8 cellular contexts compared by ENCODE assay signal in the genomic region with DNA sequence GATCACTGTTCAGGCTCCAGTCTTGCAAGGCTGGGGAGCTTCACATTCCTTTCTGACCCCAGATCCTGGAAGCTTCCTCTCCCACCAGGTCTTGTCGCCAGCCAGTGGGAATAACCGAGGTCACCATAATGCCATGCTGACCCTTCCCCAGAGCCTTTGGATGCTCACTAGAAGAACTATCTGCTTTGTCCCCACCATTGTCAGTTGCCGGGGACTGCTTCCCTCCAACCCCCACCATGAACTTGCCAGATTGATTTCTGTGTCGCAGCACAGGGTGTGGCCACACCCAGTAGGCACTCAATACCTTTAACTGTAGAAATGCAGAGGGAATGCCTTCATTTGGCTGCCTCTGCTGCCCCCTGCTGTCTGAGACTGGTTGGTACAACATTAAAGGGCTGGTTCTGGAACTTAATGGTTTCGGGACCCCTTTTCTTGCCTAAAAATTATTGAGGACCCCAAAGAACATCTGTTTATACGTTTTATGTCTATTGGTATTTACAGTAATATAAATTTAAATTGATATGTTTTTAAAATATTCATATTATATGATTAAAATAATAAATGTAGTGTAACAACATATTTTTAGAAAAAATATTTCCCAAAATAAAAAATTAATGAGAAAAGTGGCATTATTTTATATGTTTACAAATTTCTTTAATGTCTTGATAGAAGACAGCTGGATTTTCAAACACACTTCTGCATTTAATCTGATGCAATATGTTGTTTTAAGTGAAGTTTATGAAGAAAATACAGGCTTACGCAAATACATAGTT. TPM values are rescaled to one million over a fixed set of nuclear protein-coding genes. Genes with fewer than 3 reads are reported as not detected.
DNase-seq lines count a peak whose midpoint lies in the region; ATAC-seq, FAIRE-seq and TF ChIP-seq lines count a peak whose summit lies in the region.

No MANE protein-coding gene starts in this region.

- POLR2A ChIA-PET in WTC11 (lab: Charles Lee) = interaction anchor here (0.7 to 1.6 kb wide), 3 partner anchors 51 to 263 kb away, joined by 3 to 4 read pairs (median 3); no protein-coding TSS in a partner anchor

- CTCF ChIA-PET in WTC11 (lab: Charles Lee) = interaction anchor here (0.6 to 6.2 kb wide), 34 partner anchors 8 to 295 kb away, joined by 3 to 69 read pairs (median 6); a partner anchor contains a TSS

- no peak overlapping the region for H3K4me3 ChIP-seq in cardiac fibroblast (replicated peaks in 1 of 2; ENCODE audit: low read depth in 2 of 2, low read length in 2 of 2)
- no peak overlapping the region for H3K4me3 ChIP-seq in kidney epithelial cell (ENCODE audit: low read depth, low read length)

- no peaks in the 10 kb centered on the region for H3K36me3 Mint-ChIP-seq in WTC11

- peaks cover 18% of the 10 kb centered on the region for H3K4me1 Mint-ChIP-seq in WTC11

- no peaks in the 10 kb centered on the region for H3K36me3 ChIP-seq in kidney epithelial cell (ENCODE audit: control insufficient read depth, insufficient read depth, low read length)

- no peaks in the 10 kb centered on the region for H3K27me3 ChIP-seq in kidney epithelial cell (ENCODE audit: control insufficient read depth, insufficient read depth, low read length)

- TF ChIP-seq CTCF in AG09319 (IDR thresholded peaks at IDR 0.05; ENCODE audit: low read depth, low read length) (peak; percentile 82), WTC11 (IDR thresholded peaks at IDR 0.05) (peak; percentile 72), cardiac fibroblast (IDR thresholded peaks at IDR 0.05; ENCODE audit: low read depth, low read length) (peak; percentile 78), kidney epithelial cell (IDR thresholded peaks at IDR 0.05; ENCODE audit: insufficient read depth, low read length, poor library complexity, severe bottlenecking) (peak; percentile 80)

- FAIRE-seq in H54 (lab: Jason Lieb, UNC) = no peak

- peak overlapping the region; percentile 39; the same call in 1 of the 2 replicates for H3K27ac Mint-ChIP-seq in WTC11

- H3K9me3 Mint-ChIP-seq in WTC11 = no peaks in the 10 kb centered on the region

- peaks cover 2% of the 10 kb centered on the region; the same call in 1 of the 2 replicates for H3K27me3 Mint-ChIP-seq in WTC11 (ENCODE audit: low read depth)

- DNase-seq in AG09319 (ENCODE audit: extremely low read depth, low read depth) = no peak
- DNase-seq in H54 (ENCODE audit: insufficient read length, low spot score) = peak; percentile 76
- peak; percentile 74 for DNase-seq in NCI-H345 (lab: John Stamatoyannopoulos, UW)
- peak; percentile 88 for DNase-seq in WTC11 (ENCODE audit: low spot score)
- peak; percentile 61 to 72 for DNase-seq in cardiac fibroblast (ENCODE audit: low read depth in 2 of 2)
- DNase-seq in kidney epithelial cell (ENCODE audit: low read depth) = no peak
- DNase-seq in stimulated activated CD4-positive, alpha-beta T cell treated with anti-CD3 and anti-CD28 coated beads, Interleukin-4, amount 100 ng/mL, for 24 hours = peak; percentile 87

- H3K4me3 Mint-ChIP-seq in WTC11 = peak overlapping the region; percentile 44

- TF ChIP-seq POLR2A in H54 (IDR thresholded peaks at IDR 0.05; ENCODE audit: low read depth, low read length) = no peak

- ATAC-seq in WTC11 (peak; percentile 89), HG03159 (IDR thresholded peaks at IDR 0.05; ENCODE audit: unreplicated experiment) (no peak)

TF ChIP-seq in WTC11, 78 proteins besides CTCF, POLR2A, EP300 and RAD21:
- TF ChIP-seq, protein P1, sequence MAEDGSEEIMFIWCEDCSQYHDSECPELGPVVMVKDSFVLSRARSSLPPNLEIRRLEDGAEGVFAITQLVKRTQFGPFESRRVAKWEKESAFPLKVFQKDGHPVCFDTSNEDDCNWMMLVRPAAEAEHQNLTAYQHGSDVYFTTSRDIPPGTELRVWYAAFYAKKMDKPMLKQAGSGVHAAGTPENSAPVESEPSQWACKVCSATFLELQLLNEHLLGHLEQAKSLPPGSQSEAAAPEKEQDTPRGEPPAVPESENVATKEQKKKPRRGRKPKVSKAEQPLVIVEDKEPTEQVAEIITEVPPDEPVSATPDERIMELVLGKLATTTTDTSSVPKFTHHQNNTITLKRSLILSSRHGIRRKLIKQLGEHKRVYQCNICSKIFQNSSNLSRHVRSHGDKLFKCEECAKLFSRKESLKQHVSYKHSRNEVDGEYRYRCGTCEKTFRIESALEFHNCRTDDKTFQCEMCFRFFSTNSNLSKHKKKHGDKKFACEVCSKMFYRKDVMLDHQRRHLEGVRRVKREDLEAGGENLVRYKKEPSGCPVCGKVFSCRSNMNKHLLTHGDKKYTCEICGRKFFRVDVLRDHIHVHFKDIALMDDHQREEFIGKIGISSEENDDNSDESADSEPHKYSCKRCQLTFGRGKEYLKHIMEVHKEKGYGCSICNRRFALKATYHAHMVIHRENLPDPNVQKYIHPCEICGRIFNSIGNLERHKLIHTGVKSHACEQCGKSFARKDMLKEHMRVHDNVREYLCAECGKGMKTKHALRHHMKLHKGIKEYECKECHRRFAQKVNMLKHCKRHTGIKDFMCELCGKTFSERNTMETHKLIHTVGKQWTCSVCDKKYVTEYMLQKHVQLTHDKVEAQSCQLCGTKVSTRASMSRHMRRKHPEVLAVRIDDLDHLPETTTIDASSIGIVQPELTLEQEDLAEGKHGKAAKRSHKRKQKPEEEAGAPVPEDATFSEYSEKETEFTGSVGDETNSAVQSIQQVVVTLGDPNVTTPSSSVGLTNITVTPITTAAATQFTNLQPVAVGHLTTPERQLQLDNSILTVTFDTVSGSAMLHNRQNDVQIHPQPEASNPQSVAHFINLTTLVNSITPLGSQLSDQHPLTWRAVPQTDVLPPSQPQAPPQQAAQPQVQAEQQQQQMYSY (CRISPR knock-in tag; IDR thresholded peaks at IDR 0.05) = peak; percentile 95
- peak; percentile 52 for TF ChIP-seq HMGA2 (CRISPR knock-in tag; IDR thresholded peaks at IDR 0.05)
- no peak for TF ChIP-seq OVOL2 (CRISPR knock-in tag; IDR thresholded peaks at IDR 0.05; ENCODE audit: borderline replicate concordance)

RNA-seq across cellular contexts. Expression of a gene that starts 6.6 kb away (rescaled TPM):
- 4.7 to 12.2 TPM (median 5.3 TPM) in 3 replicates for total RNA-seq in WTC11 (2021)
- total RNA-seq in kidney epithelial cell = 10.3 and 12.7 TPM in 2 replicates

RNA-seq across cellular contexts. Expression of a gene that starts 29.7 kb away (rescaled TPM):
- total RNA-seq in WTC11 (2021) = 411 to 478 TPM (median 473 TPM) in 3 replicates
- 466 and 467 TPM in 2 replicates for total RNA-seq in kidney epithelial cell

Comparison
In these comparisons a context has a peak if more than half of its experiments do, and no peak if none do; other contexts are left out.
1. DNase-seq: peak in H54 (single experiment), NCI-H345 (single experiment), WTC11 (single experiment), cardiac fibroblast (2 of 2) and stimulated activated CD4-positive, alpha-beta T cell treated with anti-CD3 and anti-CD28 coated beads, Interleukin-4, amount 100 ng/mL, for 24 hours (single experiment); none in AG09319 (single experiment) and kidney epithelial cell (single experiment).
2. Peak in every context shown above with its lines, with median percentiles within 50 percentile points of each other: CTCF ChIP-seq.